Comparison of ENCODE assay signal across 10 cellular contexts in genomic region chr11:63667993-63668392, GRCh38. TPM values are rescaled to one million over a fixed set of nuclear protein-coding genes. Genes with fewer than 3 reads are reported as not detected.
DNase-seq lines count a peak whose midpoint lies in the region; ATAC-seq and TF ChIP-seq lines count a peak whose summit lies in the region.
"Had no signal": no experiment of that assay in that cellular context is flagged by ENCODE, and none has a peak within 500 bp of the region (broad histone marks: within the 10 kb centered on the region; RNA-seq: fewer than 3 reads in every experiment).

No MANE protein-coding gene starts in this region.

- peak overlapping the region in 4 of 7 donors; percentile 31 to 78 (median 56) for H3K4me3 Mint-ChIP-seq in CD8-positive, alpha-beta memory T cell
- H3K4me3 Mint-ChIP-seq: mesothelial cell of epicardium had no signal

- DNase-seq in CD8-positive, alpha-beta memory T cell, result no peak
- DNase-seq in MG63 (peak; percentile 59), coronary artery (ENCODE audit: low spot score) (no peak), trophoblast cell (peak in 1 of 2 donors; percentile 57), NCI-H1092 (lab: John Stamatoyannopoulos, UW) (no peak), DMS153 (lab: John Stamatoyannopoulos, UW) (no peak)
- DNase-seq in central memory CD4-positive, alpha-beta T cell, result no peak
- DNase-seq: anterior cingulate cortex had no signal

- no peak overlapping the region for H3K18ac ChIP-seq in trophoblast cell (ENCODE audit: low read length)

- H3K9ac ChIP-seq in trophoblast cell (ENCODE audit: low read length), result no peak overlapping the region

- no peak overlapping the region for H3K27ac ChIP-seq in CD8-positive, alpha-beta memory T cell (ENCODE audit: low read depth, low read length)
- H3K27ac ChIP-seq in coronary artery (peak overlapping the region; percentile 86 to 99), trophoblast cell (ENCODE audit: low read depth, low read length) (no peak overlapping the region)

- H3K14ac ChIP-seq in trophoblast cell (ENCODE audit: low read length), result no peak overlapping the region

- H2BK120ac ChIP-seq in trophoblast cell (ENCODE audit: insufficient read depth, low read length, poor library complexity), result no peak overlapping the region

- no peak overlapping the region for H2AK5ac ChIP-seq in trophoblast cell (ENCODE audit: low read length)

- H2BK5ac ChIP-seq in trophoblast cell (ENCODE audit: low read depth, low read length, poor library complexity), result no peak overlapping the region

- peak overlapping the region in 4 of 8 donors; percentile 0 to 71 (median 47) for H3K27ac Mint-ChIP-seq in CD8-positive, alpha-beta memory T cell
- H3K27ac Mint-ChIP-seq: mesothelial cell of epicardium had no signal

- no peak for ATAC-seq in HG03469 (IDR thresholded peaks at IDR 0.05; ENCODE audit: unreplicated experiment)

- TF ChIP-seq CTCF in coronary artery (IDR thresholded peaks at IDR 0.05), result no peak

- H3K27me3 ChIP-seq in CD8-positive, alpha-beta memory T cell (ENCODE audit: insufficient read depth, low read length, poor library complexity, severe bottlenecking), result no peaks in the 10 kb centered on the region
- H3K27me3 ChIP-seq in MG63 (no peaks in the 10 kb centered on the region), trophoblast cell (ENCODE audit: insufficient read depth, low read length) (no peaks in the 10 kb centered on the region)

- CTCF ChIA-PET in CD8-positive, alpha-beta memory T cell (lab: Charles Lee), result interaction anchor here (0.9 to 1.3 kb wide), 2 partner anchors 14 to 73 kb away, joined by 3 to 5 read pairs; partner anchors contain the start of gene RTN3

- H3K79me2 ChIP-seq in trophoblast cell (ENCODE audit: control insufficient read depth, insufficient read depth, low read length, poor library complexity), result peaks cover 7% of the 10 kb centered on the region

- no peaks in the 10 kb centered on the region for H3K27me3 Mint-ChIP-seq in CD8-positive, alpha-beta memory T cell

- no peaks in the 10 kb centered on the region for H3K9me3 ChIP-seq in CD8-positive, alpha-beta memory T cell (ENCODE audit: low read length)
- H3K9me3 ChIP-seq in MG63 (no peaks in the 10 kb centered on the region), trophoblast cell (ENCODE audit: insufficient read depth, low read depth, low read length) (peaks cover 4% of the 10 kb centered on the region)

- no peak overlapping the region for H2BK12ac ChIP-seq in trophoblast cell (ENCODE audit: low read length)

- no CpG with 5 or more reads among the region's 1 CpG for WGBS in trophoblast cell (ENCODE audit: extremely low coverage, insufficient coverage, insufficient read length)

- no peak overlapping the region for H4K91ac ChIP-seq in trophoblast cell (ENCODE audit: low read depth, low read length)

- no peaks in the 10 kb centered on the region for H3K9me3 Mint-ChIP-seq in CD8-positive, alpha-beta memory T cell
- H3K9me3 Mint-ChIP-seq: mesothelial cell of epicardium had no signal

- H4K8ac ChIP-seq in trophoblast cell (ENCODE audit: low read depth, low read length), result no peak overlapping the region

- H2AFZ ChIP-seq in trophoblast cell (ENCODE audit: insufficient read depth, low read length, poor library complexity), result no peak overlapping the region

- H3K4me1 ChIP-seq in CD8-positive, alpha-beta memory T cell (ENCODE audit: insufficient read depth, low read length), result peaks cover 24% of the 10 kb centered on the region
- H3K4me1 ChIP-seq in trophoblast cell (ENCODE audit: control insufficient read depth in 1 of 2, insufficient read depth in 2 of 2, low read length in 2 of 2), result peaks cover 6 to 11% of the 10 kb centered on the region in 2 experiments

- H3K79me1 ChIP-seq in trophoblast cell (ENCODE audit: low read length), result peaks cover 12% of the 10 kb centered on the region

- POLR2A ChIA-PET in CD8-positive, alpha-beta memory T cell (lab: Charles Lee), result no interaction called here

- H3K36me3 ChIP-seq in CD8-positive, alpha-beta memory T cell (ENCODE audit: insufficient read depth, low read length), result no peaks in the 10 kb centered on the region
- peaks cover 23% of the 10 kb centered on the region for H3K36me3 ChIP-seq in MG63
- peaks cover 0 to 3% of the 10 kb centered on the region in 2 experiments for H3K36me3 ChIP-seq in trophoblast cell (ENCODE audit: control insufficient read depth in 1 of 2, insufficient read depth in 2 of 2, low read length in 2 of 2)

- H3K36me3 Mint-ChIP-seq in CD8-positive, alpha-beta memory T cell, result peaks cover 0 to 21% (median 5%) of the 10 kb centered on the region in 3 donors
- H3K36me3 Mint-ChIP-seq: mesothelial cell of epicardium had no signal

- no peak overlapping the region for H3K4ac ChIP-seq in trophoblast cell (ENCODE audit: low read depth, low read length)

- peak overlapping the region; percentile 73 for H3K23ac ChIP-seq in trophoblast cell (ENCODE audit: low read length)

- peaks cover 35 to 73% (median 41%) of the 10 kb centered on the region in 3 donors for H3K4me1 Mint-ChIP-seq in CD8-positive, alpha-beta memory T cell

- H4K12ac ChIP-seq in trophoblast cell (ENCODE audit: low read depth, low read length), result no peak overlapping the region

- H3K4me3 ChIP-seq in CD8-positive, alpha-beta memory T cell (ENCODE audit: low read length), result no peak overlapping the region
- peak overlapping the region; percentile 14 for H3K4me3 ChIP-seq in MG63
- H3K4me3 ChIP-seq in coronary artery, result peak overlapping the region; percentile 48
- no peak overlapping the region for H3K4me3 ChIP-seq in trophoblast cell (ENCODE audit: low read depth, low read length)

- no peak overlapping the region for H3K4me2 ChIP-seq in trophoblast cell (ENCODE audit: low read length)

RNA-seq across cellular contexts. Expression of gene ATL3, which starts 3.2 kb away (rescaled TPM):
- total RNA-seq in CD8-positive, alpha-beta memory T cell, result 10 to 100 TPM; 41.9 to 42.1 TPM
- polyA plus RNA-seq in CD8-positive, alpha-beta memory T cell, result 21.5 TPM
- 92.4 and 93.6 TPM in 2 replicates for total RNA-seq in MG63 (2014; rRNA removed; shearing (Covaris generic); ENCODE audit: low replicate concordance)
- polyA plus RNA-seq in trophoblast cell (2013), result 17.6 and 18.0 TPM in 2 replicates

RNA-seq across cellular contexts. Expression of gene RTN3, which starts 13.3 kb away (rescaled TPM):
- total RNA-seq in CD8-positive, alpha-beta memory T cell, result 10 to 100 TPM; 46.5 to 48.5 TPM
- polyA plus RNA-seq in CD8-positive, alpha-beta memory T cell, result 48.4 TPM
- total RNA-seq in MG63 (2014; rRNA removed; shearing (Covaris generic); ENCODE audit: low replicate concordance), result 107 and 112 TPM in 2 replicates
- 186 and 191 TPM in 2 replicates for polyA plus RNA-seq in trophoblast cell (2013)

RNA-seq across cellular contexts. Expression of gene PLAAT3, which starts 53.8 kb away (rescaled TPM):
- 10 to 100 TPM; 13.9 to 16.0 TPM for total RNA-seq in CD8-positive, alpha-beta memory T cell
- polyA plus RNA-seq in CD8-positive, alpha-beta memory T cell, result 39.5 TPM
- 13.6 and 28.8 TPM in 2 replicates for total RNA-seq in MG63 (2014; rRNA removed; shearing (Covaris generic); ENCODE audit: low replicate concordance)
- 64.9 and 69.8 TPM in 2 replicates for polyA plus RNA-seq in trophoblast cell (2013)

Comparison
In these comparisons a context has a peak if more than half of its experiments do, and no peak if none do; other contexts are left out.
1. H3K27ac ChIP-seq: peak in coronary artery (2 of 2); none in CD8-positive, alpha-beta memory T cell (single experiment) and trophoblast cell (single experiment).
2. H3K4me3 ChIP-seq: peak in MG63 (single experiment) and coronary artery (single experiment); none in CD8-positive, alpha-beta memory T cell (single experiment) and trophoblast cell (single experiment).